In genomic region chr6:10720229-10720959, GRCh38 we compare ENCODE assay signal across 9 cellular contexts. TPM values are rescaled to one million over a fixed set of nuclear protein-coding genes. Genes with fewer than 3 reads are reported as not detected.
DNase-seq lines count a peak whose midpoint lies in the region; ATAC-seq, FAIRE-seq and TF ChIP-seq lines count a peak whose summit lies in the region.
"Had no signal": no experiment of that assay in that cellular context is flagged by ENCODE, and none has a peak within 500 bp of the region (broad histone marks: within the 10 kb centered on the region; RNA-seq: fewer than 3 reads in every experiment).

No MANE protein-coding gene starts in this region.

- no peaks in the 10 kb centered on the region for H3K27me3 ChIP-seq in body of pancreas
- H3K27me3 ChIP-seq in HepG2 (ENCODE audit: control insufficient read depth in 1 of 2, insufficient read depth in 2 of 2, low read length in 2 of 2) = no peaks in the 10 kb centered on the region

- TF ChIP-seq CTCF in HFFc6 (IDR thresholded peaks at IDR 0.05) = no peak
- TF ChIP-seq CTCF in body of pancreas (IDR thresholded peaks at IDR 0.05) = no peak
- TF ChIP-seq CTCF in HepG2 (CRISPR knock-in tag; IDR thresholded peaks at IDR 0.05) = no peak; the same call in 1 of the 2 replicates

- H3K9me3 ChIP-seq in body of pancreas (no peaks in the 10 kb centered on the region), HepG2 (ENCODE audit: low read length) (peaks cover 15% of the 10 kb centered on the region)

- no peak for FAIRE-seq in HepG2 (lab: Jason Lieb, UNC)
- FAIRE-seq: colon had no signal

- intact Hi-C loops in body of pancreas (cut with DNase I) (no loop called here), HepG2 (cut with micrococcal nuclease; ENCODE audit: unreplicated experiment) (no loop called here)

- H3K27ac ChIP-seq in body of pancreas (peak overlapping the region in 3 of 4 donors; percentile 54 to 77 (median 70)), HepG2 (ENCODE audit: extremely low read length, insufficient read depth, low read length) (peak overlapping the region; percentile 95)

- H4K20me1 ChIP-seq in HepG2 (ENCODE audit: insufficient read depth, low read length) = no peaks in the 10 kb centered on the region

- peak overlapping the region; percentile 75 for H3K4me2 ChIP-seq in HepG2 (ENCODE audit: low read depth, low read length)

- no peak overlapping the region for H2AFZ ChIP-seq in HepG2 (ENCODE audit: low read length)

- no TSS peak for BruUV-seq in HepG2 (replicated peaks; lab: Mats Ljungman, UMichigan)

- H3K4me1 ChIP-seq in body of pancreas (peaks cover 23% of the 10 kb centered on the region), HepG2 (ENCODE audit: insufficient read depth, low read length) (peaks cover 31% of the 10 kb centered on the region)

- CTCF ChIA-PET in HepG2 (lab: Yijun Ruan, JAX; ENCODE audit: low intra/inter-chr PET ratio, low total read pairs) = no interaction called here

- 31 to 83% methylated on average over 6 to 51 of the region's 52 CpGs for WGBS in body of pancreas, 2 donors
- 36% methylated on average over 24 of the region's 52 CpGs for WGBS in HepG2 (ENCODE audit: low lambda C conversion rate)

- peaks cover 2% of the 10 kb centered on the region for H3K27me3 Mint-ChIP-seq in HFFc6 (ENCODE audit: insufficient read depth)

- peaks cover 21% of the 10 kb centered on the region for H3K79me2 ChIP-seq in HepG2 (ENCODE audit: insufficient read depth, low read length)

- ATAC-seq in body of pancreas (no peak), HepG2 (peak; percentile 28)

- H3K4me3 Mint-ChIP-seq in HFFc6 = peak overlapping the region; percentile 70

- in situ Hi-C loops in ACHN (cut with HindIII; ENCODE audit: low pct_ligation_motif_present, low pct_unique_long_range_greater_than_20kb, low sequenced_read_pairs) (no loop called here), HepG2 (cut with HindIII; ENCODE audit: extremely low pct_ligation_motif_present, low pct_unique_long_range_greater_than_20kb) (no loop called here)

- H3K4me3 ChIP-seq in body of pancreas (peak overlapping the region in 1 of 2 donors; percentile 21), HepG2 (replicated peaks in 1 of 3; ENCODE audit: insufficient read depth in 1 of 3, low read depth in 2 of 3, low read length in 3 of 3) (peak overlapping the region; percentile 56 to 76 (median 70))

- POLR2A ChIA-PET in HepG2 (lab: Yijun Ruan, JAX) = interaction anchor here (0.6 to 6.6 kb wide), 20 partner anchors 10 to 1289 kb away, joined by 3 to 332 read pairs (median 6); partner anchors contain the start of genes C6orf52, PAK1IP1 and TMEM14B

- TF ChIP-seq EP300 in HepG2 (IDR thresholded peaks at IDR 0.05; ENCODE audit: low read depth in 2 of 2, low read length in 2 of 2) (no peak), HepG2 (CRISPR knock-in tag; IDR thresholded peaks at IDR 0.05; ENCODE audit: borderline replicate concordance) (no peak)

- H3K27ac Mint-ChIP-seq in HFFc6 = peak overlapping the region; percentile 52; the same call in 1 of the 2 replicates

- H3K4me1 Mint-ChIP-seq in HFFc6 (ENCODE audit: low read depth) = peaks cover 33% of the 10 kb centered on the region

- TF ChIP-seq RAD21 in HepG2 (CRISPR knock-in tag; IDR thresholded peaks at IDR 0.05) = no peak; the same call in 1 of the 2 replicates

- DNase-seq in ACHN (peak; percentile 44), HFFc6 (no peak), T-helper 2 cell (peak; percentile 31 to 78 (median 47)), body of pancreas (peak; percentile 26 to 49 (median 34)), HepG2 (ENCODE audit: low spot score) (peak; percentile 24), mesenteric fat pad (ENCODE audit: low spot score) (no peak), DMS153 treated with DMSO at 0.1 percent for 48 hours (lab: John Stamatoyannopoulos, UW; ENCODE audit: unreplicated experiment) (no peak)
- DNase-seq in stimulated activated CD8-positive, alpha-beta memory T cell treated with anti-CD3 and anti-CD28 coated beads, Interleukin-4, amount 100 ng/mL, for 24 hours (ENCODE audit: low read depth) = peak; percentile 58

- H3K36me3 ChIP-seq in body of pancreas (replicated peaks in 1 of 2; ENCODE audit: insufficient read depth in 1 of 2, low read depth in 2 of 2) = no peaks in the 10 kb centered on the region
- H3K36me3 ChIP-seq in HepG2 (replicated peaks in 1 of 2; ENCODE audit: control insufficient read depth in 1 of 2, insufficient read depth in 2 of 2, low read length in 2 of 2) = peaks cover 4 to 7% of the 10 kb centered on the region in 2 experiments; a peak in 4 of 5 replicates

- H3K36me3 Mint-ChIP-seq in HFFc6 (ENCODE audit: low read depth) = peaks cover 19% of the 10 kb centered on the region

- peak overlapping the region; percentile 83 for H3K9ac ChIP-seq in HepG2 (ENCODE audit: insufficient read depth, low read depth, low read length)

- H3K9me3 Mint-ChIP-seq in HFFc6 = peaks cover 15% of the 10 kb centered on the region; the same call in 1 of the 2 replicates

- peak in 2 of 3 donors; percentile 57 to 58 for TF ChIP-seq POLR2A in body of pancreas (IDR thresholded peaks at IDR 0.05)
- TF ChIP-seq POLR2A in HepG2 (IDR thresholded peaks at IDR 0.05; ENCODE audit: insufficient read depth in 1 of 2, low read depth in 2 of 2, low read length in 2 of 2) = peak; percentile 3 to 64; a peak in 3 of 4 replicates

RNA-seq across cellular contexts. Expression of gene TMEM14C, which starts 2.5 kb away (rescaled TPM):
- total RNA-seq in HFFc6 (2021; fragmentation: NEBNext Ultra II Directional; extraction: Animal tissue kit (Norgen Biotek cat#: 25700)) = 100 to 1,000 TPM; 140 to 158 (median 145) TPM
- total RNA-seq in body of pancreas (10 to 100 TPM; 31.6 to 61.0 TPM), HepG2 (2016; rRNA removed; fragmentation: Illumina TruSeq; extraction: Trizol) (163 and 184 TPM in 2 replicates), mesenteric fat pad (84.8 TPM)
- 87.4 and 106 TPM in 2 replicates for total RNA-seq in HepG2 (2016; cell fraction: cytosol; rRNA removed; fragmentation: Illumina TruSeq; extraction: Trizol; ENCODE audit: low read depth)
- 172 and 188 TPM in 2 replicates for total RNA-seq in HepG2 (2016; cell fraction: insoluble cytoplasmic fraction; rRNA removed; fragmentation: Illumina TruSeq; extraction: Trizol)
- 122 and 141 TPM in 2 replicates for total RNA-seq in HepG2 (2016; cell fraction: membrane; rRNA removed; fragmentation: Illumina TruSeq; extraction: Trizol)
- 137 and 149 TPM in 2 replicates for total RNA-seq in HepG2 (2016; cell fraction: nucleus; rRNA removed; fragmentation: Illumina TruSeq; extraction: Trizol)
- 157 and 184 TPM in 2 replicates for polyA plus RNA-seq in HepG2 (2011; rRNA removed)
- 179 and 195 TPM in 2 replicates for polyA plus RNA-seq in HepG2 (2011; cell fraction: cytosol; rRNA removed)
- 50.7 TPM in 2 replicates for polyA plus RNA-seq in HepG2 (2011; cell fraction: nucleus; rRNA removed)
- polyA plus RNA-seq in HepG2 (2012) = 127 and 151 TPM in 2 replicates
- polyA plus RNA-seq in HepG2 (2016; cell fraction: cytosol; fragmentation: Illumina TruSeq; extraction: Trizol; ENCODE audit: low read depth) = 93.8 and 119 TPM in 2 replicates
- polyA plus RNA-seq in HepG2 (2016; cell fraction: insoluble cytoplasmic fraction; fragmentation: Illumina TruSeq; extraction: Trizol; ENCODE audit: low read depth) = 155 and 169 TPM in 2 replicates
- 116 and 139 TPM in 2 replicates for polyA plus RNA-seq in HepG2 (2016; cell fraction: membrane; fragmentation: Illumina TruSeq; extraction: Trizol; ENCODE audit: low read depth)
- polyA plus RNA-seq in HepG2 (2016; cell fraction: nucleus; fragmentation: Illumina TruSeq; extraction: Trizol; ENCODE audit: insufficient read depth, low read depth) = 215 and 223 TPM in 2 replicates
- polyA minus RNA-seq in HepG2 (2011; rRNA and poly(A)+ RNA removed; ENCODE audit: low replicate concordance) = 101 and 129 TPM in 2 replicates
- polyA minus RNA-seq in HepG2 (2011; cell fraction: cytosol; rRNA and poly(A)+ RNA removed) = 36.3 and 44.5 TPM in 2 replicates
- 24.2 and 24.3 TPM in 2 replicates for polyA minus RNA-seq in HepG2 (2011; cell fraction: nucleus; rRNA and poly(A)+ RNA removed)

RNA-seq across cellular contexts. Expression of gene PAK1IP1, which starts 25.6 kb away (rescaled TPM):
- 10 to 100 TPM; 18.2 to 23.1 (median 19.4) TPM for total RNA-seq in HFFc6 (2021; fragmentation: NEBNext Ultra II Directional; extraction: Animal tissue kit (Norgen Biotek cat#: 25700))
- total RNA-seq in body of pancreas = 1 to 10 TPM; 2.1 to 8.6 TPM
- total RNA-seq in HepG2 (2016; rRNA removed; fragmentation: Illumina TruSeq; extraction: Trizol) = 66.2 and 106 TPM in 2 replicates
- total RNA-seq in HepG2 (2016; cell fraction: cytosol; rRNA removed; fragmentation: Illumina TruSeq; extraction: Trizol; ENCODE audit: low read depth) = 11.9 and 13.2 TPM in 2 replicates
- 64.7 and 103 TPM in 2 replicates for total RNA-seq in HepG2 (2016; cell fraction: insoluble cytoplasmic fraction; rRNA removed; fragmentation: Illumina TruSeq; extraction: Trizol)
- total RNA-seq in HepG2 (2016; cell fraction: membrane; rRNA removed; fragmentation: Illumina TruSeq; extraction: Trizol) = 18.5 and 23.4 TPM in 2 replicates
- total RNA-seq in HepG2 (2016; cell fraction: nucleus; rRNA removed; fragmentation: Illumina TruSeq; extraction: Trizol) = 27.0 and 28.3 TPM in 2 replicates
- polyA plus RNA-seq in HepG2 (2011; rRNA removed) = 17.0 and 23.4 TPM in 2 replicates
- polyA plus RNA-seq in HepG2 (2011; cell fraction: cytosol; rRNA removed) = 11.7 and 15.1 TPM in 2 replicates
- polyA plus RNA-seq in HepG2 (2011; cell fraction: nucleus; rRNA removed) = 5.6 and 6.6 TPM in 2 replicates
- polyA plus RNA-seq in HepG2 (2012) = 21.1 and 24.1 TPM in 2 replicates
- 5.7 and 6.5 TPM in 2 replicates for polyA plus RNA-seq in HepG2 (2016; cell fraction: cytosol; fragmentation: Illumina TruSeq; extraction: Trizol; ENCODE audit: low read depth)
- 92.1 and 98.0 TPM in 2 replicates for polyA plus RNA-seq in HepG2 (2016; cell fraction: insoluble cytoplasmic fraction; fragmentation: Illumina TruSeq; extraction: Trizol; ENCODE audit: low read depth)
- 9.4 and 11.3 TPM in 2 replicates for polyA plus RNA-seq in HepG2 (2016; cell fraction: membrane; fragmentation: Illumina TruSeq; extraction: Trizol; ENCODE audit: low read depth)
- polyA plus RNA-seq in HepG2 (2016; cell fraction: nucleus; fragmentation: Illumina TruSeq; extraction: Trizol; ENCODE audit: insufficient read depth, low read depth) = 36.0 and 37.3 TPM in 2 replicates
- 15.3 and 20.5 TPM in 2 replicates for polyA minus RNA-seq in HepG2 (2011; rRNA and poly(A)+ RNA removed; ENCODE audit: low replicate concordance)
- polyA minus RNA-seq in HepG2 (2011; cell fraction: cytosol; rRNA and poly(A)+ RNA removed) = 6.3 and 9.7 TPM in 2 replicates
- 7.9 and 10.6 TPM in 2 replicates for polyA minus RNA-seq in HepG2 (2011; cell fraction: nucleus; rRNA and poly(A)+ RNA removed)
- total RNA-seq in mesenteric fat pad = 17.3 TPM

RNA-seq across cellular contexts. Expression of gene C6orf52, which starts 26.0 kb away (rescaled TPM):
- not detected for total RNA-seq in HFFc6 (2021; fragmentation: NEBNext Ultra II Directional; extraction: Animal tissue kit (Norgen Biotek cat#: 25700))
- total RNA-seq in body of pancreas (not detected), HepG2 (2016; rRNA removed; fragmentation: Illumina TruSeq; extraction: Trizol) (0.53 and 0.66 TPM in 2 replicates), mesenteric fat pad (1.1 TPM)
- not detected in 2 replicates for total RNA-seq in HepG2 (2016; cell fraction: cytosol; rRNA removed; fragmentation: Illumina TruSeq; extraction: Trizol; ENCODE audit: low read depth)
- 1.0 and 1.1 TPM in 2 replicates for total RNA-seq in HepG2 (2016; cell fraction: insoluble cytoplasmic fraction; rRNA removed; fragmentation: Illumina TruSeq; extraction: Trizol)
- not detected in 2 replicates for total RNA-seq in HepG2 (2016; cell fraction: membrane; rRNA removed; fragmentation: Illumina TruSeq; extraction: Trizol)
- total RNA-seq in HepG2 (2016; cell fraction: nucleus; rRNA removed; fragmentation: Illumina TruSeq; extraction: Trizol) = not detected in 2 replicates
- 0.50 TPM in 1 of 2 replicates, not detected in the other for polyA plus RNA-seq in HepG2 (2011; rRNA removed)
- 0.35 and 0.38 TPM in 2 replicates for polyA plus RNA-seq in HepG2 (2011; cell fraction: cytosol; rRNA removed)
- polyA plus RNA-seq in HepG2 (2011; cell fraction: nucleus; rRNA removed) = not detected in 2 replicates
- polyA plus RNA-seq in HepG2 (2012) = 0.36 and 0.52 TPM in 2 replicates
- not detected in 2 replicates for polyA plus RNA-seq in HepG2 (2016; cell fraction: cytosol; fragmentation: Illumina TruSeq; extraction: Trizol; ENCODE audit: low read depth)
- polyA plus RNA-seq in HepG2 (2016; cell fraction: insoluble cytoplasmic fraction; fragmentation: Illumina TruSeq; extraction: Trizol; ENCODE audit: low read depth) = 0.60 and 1.2 TPM in 2 replicates
- not detected in 2 replicates for polyA plus RNA-seq in HepG2 (2016; cell fraction: membrane; fragmentation: Illumina TruSeq; extraction: Trizol; ENCODE audit: low read depth)
- 1.4 TPM in 1 of 2 replicates, not detected in the other for polyA plus RNA-seq in HepG2 (2016; cell fraction: nucleus; fragmentation: Illumina TruSeq; extraction: Trizol; ENCODE audit: insufficient read depth, low read depth)
- polyA minus RNA-seq in HepG2 (2011; rRNA and poly(A)+ RNA removed; ENCODE audit: low replicate concordance) = not detected in 2 replicates
- polyA minus RNA-seq in HepG2 (2011; cell fraction: cytosol; rRNA and poly(A)+ RNA removed) = not detected in 2 replicates
- not detected in 2 replicates for polyA minus RNA-seq in HepG2 (2011; cell fraction: nucleus; rRNA and poly(A)+ RNA removed)

RNA-seq across cellular contexts. Expression of gene TMEM14B, which starts 27.2 kb away (rescaled TPM):
- 100 to 1,000 TPM in 1 of 6 experiments, 10 to 100 TPM in 5; 82.7 to 113 (median 96.7) TPM for total RNA-seq in HFFc6 (2021; fragmentation: NEBNext Ultra II Directional; extraction: Animal tissue kit (Norgen Biotek cat#: 25700))
- total RNA-seq in body of pancreas (10 to 100 TPM; 49.3 to 49.4 TPM), HepG2 (2016; rRNA removed; fragmentation: Illumina TruSeq; extraction: Trizol) (191 and 200 TPM in 2 replicates), mesenteric fat pad (67.8 TPM)
- total RNA-seq in HepG2 (2016; cell fraction: cytosol; rRNA removed; fragmentation: Illumina TruSeq; extraction: Trizol; ENCODE audit: low read depth) = 220 and 308 TPM in 2 replicates
- total RNA-seq in HepG2 (2016; cell fraction: insoluble cytoplasmic fraction; rRNA removed; fragmentation: Illumina TruSeq; extraction: Trizol) = 192 and 194 TPM in 2 replicates
- 279 and 333 TPM in 2 replicates for total RNA-seq in HepG2 (2016; cell fraction: membrane; rRNA removed; fragmentation: Illumina TruSeq; extraction: Trizol)
- total RNA-seq in HepG2 (2016; cell fraction: nucleus; rRNA removed; fragmentation: Illumina TruSeq; extraction: Trizol) = 116 and 125 TPM in 2 replicates
- 86.9 and 133 TPM in 2 replicates for polyA plus RNA-seq in HepG2 (2011; rRNA removed)
- polyA plus RNA-seq in HepG2 (2011; cell fraction: cytosol; rRNA removed) = 90.3 and 110 TPM in 2 replicates
- 36.1 and 45.4 TPM in 2 replicates for polyA plus RNA-seq in HepG2 (2011; cell fraction: nucleus; rRNA removed)
- polyA plus RNA-seq in HepG2 (2012) = 61.8 and 116 TPM in 2 replicates
- 248 and 371 TPM in 2 replicates for polyA plus RNA-seq in HepG2 (2016; cell fraction: cytosol; fragmentation: Illumina TruSeq; extraction: Trizol; ENCODE audit: low read depth)
- 171 and 177 TPM in 2 replicates for polyA plus RNA-seq in HepG2 (2016; cell fraction: insoluble cytoplasmic fraction; fragmentation: Illumina TruSeq; extraction: Trizol; ENCODE audit: low read depth)
- polyA plus RNA-seq in HepG2 (2016; cell fraction: membrane; fragmentation: Illumina TruSeq; extraction: Trizol; ENCODE audit: low read depth) = 243 and 316 TPM in 2 replicates
- 178 and 179 TPM in 2 replicates for polyA plus RNA-seq in HepG2 (2016; cell fraction: nucleus; fragmentation: Illumina TruSeq; extraction: Trizol; ENCODE audit: insufficient read depth, low read depth)
- polyA minus RNA-seq in HepG2 (2011; rRNA and poly(A)+ RNA removed; ENCODE audit: low replicate concordance) = 57.9 and 63.5 TPM in 2 replicates
- polyA minus RNA-seq in HepG2 (2011; cell fraction: cytosol; rRNA and poly(A)+ RNA removed) = 22.6 and 28.8 TPM in 2 replicates
- 64.8 and 69.5 TPM in 2 replicates for polyA minus RNA-seq in HepG2 (2011; cell fraction: nucleus; rRNA and poly(A)+ RNA removed)

Comparison
In these comparisons a context has a peak if more than half of its experiments do, and no peak if none do; other contexts are left out.
1. DNase-seq: peak in ACHN (single experiment), T-helper 2 cell (5 of 5), body of pancreas (4 of 4), HepG2 (single experiment) and stimulated activated CD8-positive, alpha-beta memory T cell treated with anti-CD3 and anti-CD28 coated beads, Interleukin-4, amount 100 ng/mL, for 24 hours (single experiment); none in HFFc6 (single experiment), mesenteric fat pad (single experiment) and DMS153 treated with DMSO at 0.1 percent for 48 hours (single experiment).